13 cellular contexts compared by ENCODE assay signal in genomic region chr10:121526801-121527221, GRCh38.
A peak's percentile ranks its signal among the peaks of the same experiment; 100 is the strongest.
DNase-seq lines count a peak whose midpoint lies in the region; ATAC-seq and TF ChIP-seq lines count a peak whose summit lies in the region.
"Had no signal": no experiment of that assay in that cellular context is flagged by ENCODE, and none has a peak within 500 bp of the region (broad histone marks: within the 10 kb centered on the region; RNA-seq: fewer than 3 reads in every experiment).

No MANE protein-coding gene starts in this region.

- H3K4me1 ChIP-seq in esophagus muscularis mucosa, result peaks cover 0 to 91% (median 56%) of the 10 kb centered on the region in 4 donors
- H3K4me1 ChIP-seq: parathyroid adenoma had no signal

- intact Hi-C loops in esophagus muscularis mucosa (cut with DNase I), result no loop called here

- 65% methylated on average over 8 of the region's 8 CpGs for WGBS in esophagus muscularis mucosa

- H3K27me3 ChIP-seq in esophagus muscularis mucosa, result no peaks in the 10 kb centered on the region

- no peak for TF ChIP-seq POLR2A in esophagus muscularis mucosa (IDR thresholded peaks at IDR 0.05; ENCODE audit: low read depth)

- no peak for TF ChIP-seq CTCF in esophagus muscularis mucosa (IDR thresholded peaks at IDR 0.05)

- no peaks in the 10 kb centered on the region for H3K9me3 ChIP-seq in esophagus muscularis mucosa

- DNase-seq in NCI-H2227 (lab: John Stamatoyannopoulos, UW; ENCODE audit: unreplicated experiment) (peak; percentile 33), NCI-H2227 treated with DMSO at 0.1 percent for 48 hours (lab: John Stamatoyannopoulos, UW) (no peak), NCI-H146 treated with DMSO at 0.1 percent for 48 hours (lab: John Stamatoyannopoulos, UW; ENCODE audit: unreplicated experiment) (peak; percentile 20), esophagus muscularis mucosa (ENCODE audit: extremely low spot score) (no peak), middle frontal gyrus (ENCODE audit: extremely low spot score, low spot score) (no peak)
- DNase-seq in stimulated activated effector memory CD8-positive, alpha-beta T cell treated with anti-CD3 and anti-CD28 coated beads, Interleukin-12 subunit alpha, Interleukin-12 subunit beta, amount 100 ng/mL, for 72 hours (ENCODE audit: low spot score in 2 of 2), result no peak
- no peak for DNase-seq in stimulated activated CD4-positive, alpha-beta T cell treated with anti-CD3 and anti-CD28 coated beads, Interleukin-4, amount 100 ng/mL, for 4 hours
- DNase-seq: effector CD8-positive, alpha-beta T cell; OCI-M1; T-helper 2 cell had no signal

- H3K36me3 ChIP-seq in esophagus muscularis mucosa, result no peaks in the 10 kb centered on the region

- H3K4me3 Mint-ChIP-seq in stimulated activated effector memory CD8-positive, alpha-beta T cell treated with anti-CD3 and anti-CD28 coated beads, Interleukin-12 subunit alpha, Interleukin-12 subunit beta, amount 100 ng/mL, for 72 hours, result peak overlapping the region; percentile 18
- H3K4me3 Mint-ChIP-seq: activated naive CD8-positive, alpha-beta T cell had no signal

- no peaks in the 10 kb centered on the region for H3K4me1 Mint-ChIP-seq in stimulated activated effector memory CD8-positive, alpha-beta T cell treated with anti-CD3 and anti-CD28 coated beads, Interleukin-12 subunit alpha, Interleukin-12 subunit beta, amount 100 ng/mL, for 72 hours

- H3K27ac Mint-ChIP-seq in stimulated activated effector memory CD8-positive, alpha-beta T cell treated with anti-CD3 and anti-CD28 coated beads, Interleukin-12 subunit alpha, Interleukin-12 subunit beta, amount 100 ng/mL, for 72 hours, result no peak overlapping the region
- H3K27ac Mint-ChIP-seq: activated naive CD8-positive, alpha-beta T cell had no signal

- no peak for TF ChIP-seq EP300 in esophagus muscularis mucosa (IDR thresholded peaks at IDR 0.05)

- H3K4me3 ChIP-seq in esophagus muscularis mucosa, result no peak overlapping the region

- H3K9me3 Mint-ChIP-seq in stimulated activated effector memory CD8-positive, alpha-beta T cell treated with anti-CD3 and anti-CD28 coated beads, Interleukin-12 subunit alpha, Interleukin-12 subunit beta, amount 100 ng/mL, for 72 hours, result peaks cover 2% of the 10 kb centered on the region

- no peaks in the 10 kb centered on the region for H3K36me3 Mint-ChIP-seq in stimulated activated effector memory CD8-positive, alpha-beta T cell treated with anti-CD3 and anti-CD28 coated beads, Interleukin-12 subunit alpha, Interleukin-12 subunit beta, amount 100 ng/mL, for 72 hours
- H3K36me3 Mint-ChIP-seq: activated naive CD8-positive, alpha-beta T cell had no signal

- H3K27ac ChIP-seq in esophagus muscularis mucosa (replicated peaks in 1 of 4), result peak overlapping the region; percentile 71 to 83 (median 76)
- H3K27ac ChIP-seq: parathyroid adenoma had no signal

- ATAC-seq in stimulated activated effector memory CD8-positive, alpha-beta T cell treated with anti-CD3 and anti-CD28 coated beads, Interleukin-12 subunit alpha, Interleukin-12 subunit beta, amount 100 ng/mL, for 72 hours, result no peak
- ATAC-seq in GM19452 (IDR thresholded peaks at IDR 0.05; ENCODE audit: unreplicated experiment), result no peak

Comparison
In these comparisons a context has a peak if more than half of its experiments do, and no peak if none do; other contexts are left out.
1. DNase-seq: peak in NCI-H2227 (single experiment) and NCI-H146 treated with DMSO at 0.1 percent for 48 hours (single experiment); none in NCI-H2227 treated with DMSO at 0.1 percent for 48 hours (single experiment), esophagus muscularis mucosa (single experiment), stimulated activated effector memory CD8-positive, alpha-beta T cell treated with anti-CD3 and anti-CD28 coated beads, Interleukin-12 subunit alpha, Interleukin-12 subunit beta, amount 100 ng/mL, for 72 hours (0 of 2), stimulated activated CD4-positive, alpha-beta T cell treated with anti-CD3 and anti-CD28 coated beads, Interleukin-4, amount 100 ng/mL, for 4 hours (0 of 2) and middle frontal gyrus (single experiment).